8 cellular contexts compared by ENCODE assay signal in genomic region chr1:21174638-21175323, GRCh38. TPM values are rescaled to one million over a fixed set of nuclear protein-coding genes. Genes with fewer than 3 reads are reported as not detected.
DNase-seq lines count a peak whose midpoint lies in the region; ATAC-seq and TF ChIP-seq lines count a peak whose summit lies in the region.

No MANE protein-coding gene starts in this region.

- peak overlapping the region; percentile 94 for H3K4me3 ChIP-seq in left ventricle myocardium inferior
- H3K4me3 ChIP-seq in astrocyte of the cerebellum (ENCODE audit: low read depth, low read length): peak overlapping the region; percentile 99
- H3K4me3 ChIP-seq in thyroid gland (replicated peaks in 1 of 3): peak overlapping the region; percentile 17 to 85 (median 77)

- no peak for TF ChIP-seq CTCF in left ventricle myocardium inferior (IDR thresholded peaks at IDR 0.05; ENCODE audit: borderline replicate concordance)
- no peak for TF ChIP-seq CTCF in astrocyte of the cerebellum (IDR thresholded peaks at IDR 0.05; ENCODE audit: low read depth, low read length, missing control alignments)
- no peak for TF ChIP-seq CTCF in thyroid gland (IDR thresholded peaks at IDR 0.05)

- no peak for TF ChIP-seq POLR2A in thyroid gland (IDR thresholded peaks at IDR 0.05)

- intact Hi-C loops in left ventricle myocardium inferior (cut with micrococcal nuclease): no loop called here
- intact Hi-C loops in Right ventricle myocardium superior (cut with DNase I): no loop called here
- intact Hi-C loops in left colon (cut with DNase I, micrococcal nuclease): no loop called here
- intact Hi-C loops in thyroid gland (cut with DNase I): no loop called here

- peak overlapping the region; percentile 95 for H3K27ac ChIP-seq in left ventricle myocardium inferior (replicated peaks)
- H3K27ac ChIP-seq in thyroid gland: peak overlapping the region; percentile 89 to 96 (median 92)

- DNase-seq in left ventricle myocardium inferior (no peak), Right ventricle myocardium superior (no peak), astrocyte of the cerebellum (ENCODE audit: low read depth) (peak; percentile 67), left colon (no peak), thyroid gland (no peak), T1000 (lab: John Stamatoyannopoulos, UW) (no peak), KBM-7 (no peak)
- DNase-seq in activated CD4-positive, CD25-positive, alpha-beta regulatory T cell (lab: John Stamatoyannopoulos, UW): no peak

- WGBS in thyroid gland, 2 donors: 9% methylated on average over 12 of the region's 12 CpGs

- H3K4me1 ChIP-seq in left ventricle myocardium inferior (peaks cover 53% of the 10 kb centered on the region), thyroid gland (peaks cover 28 to 33% of the 10 kb centered on the region in 2 donors)

- H3K9me3 ChIP-seq in left ventricle myocardium inferior (replicated peaks) (no peaks in the 10 kb centered on the region), thyroid gland (no peaks in the 10 kb centered on the region)

- H3K36me3 ChIP-seq in left ventricle myocardium inferior: no peaks in the 10 kb centered on the region
- no peaks in the 10 kb centered on the region for H3K36me3 ChIP-seq in thyroid gland

- in situ Hi-C loops in astrocyte of the cerebellum (cut with HindIII; ENCODE audit: low sequenced_read_pairs): no loop called here
- in situ Hi-C loops in KBM-7 (cut with MboI; ENCODE audit: low pct_unique_long_range_greater_than_20kb, low sequenced_read_pairs): loop anchor here (25.0 kb wide), 1 partner anchor 462 kb away; the partner anchor contains the start of gene KIF17

- H3K27me3 ChIP-seq in left ventricle myocardium inferior (ENCODE audit: low read depth): no peaks in the 10 kb centered on the region
- H3K27me3 ChIP-seq in thyroid gland: no peaks in the 10 kb centered on the region

- ATAC-seq in Right ventricle myocardium superior (ENCODE audit: poor library complexity) (no peak), left colon (peak; percentile 2)

RNA-seq across cellular contexts. Expression of gene EIF4G3, which starts 1.9 kb away (rescaled TPM):
- 33.9 TPM for total RNA-seq in left ventricle myocardium inferior
- total RNA-seq in Right ventricle myocardium superior: 24.7 TPM
- 10 to 100 TPM; 75.1 to 80.0 TPM for total RNA-seq in left colon
- 100 to 1,000 TPM in 3 of 4 donors, 10 to 100 TPM in 1; 68.9 to 110 (median 104) TPM for total RNA-seq in thyroid gland
